In genomic region chr5:56763711-56764466, GRCh38 we compare ENCODE assay signal across 1 cellular context.
A peak's percentile ranks its signal among the peaks of the same experiment; 100 is the strongest.
TF ChIP-seq lines count a peak whose summit lies in the region.

No MANE protein-coding gene starts in this region.

TF ChIP-seq in GM12878, 131 proteins besides CTCF, POLR2A, EP300 and RAD21:
- TF ChIP-seq SMAD5 (IDR thresholded peaks at IDR 0.05; ENCODE audit: low read depth) (no peak), PAX5 (IDR thresholded peaks at IDR 0.05; ENCODE audit: borderline replicate concordance, low read depth, low read length) (0 out of 2 replicates have a peak, but pooled peaks have one; percentile 57)
